ENCODE assay signal across 10 cellular contexts in genomic region chr17:18412001-18412538, GRCh38. TPM values are rescaled to one million over a fixed set of nuclear protein-coding genes. Genes with fewer than 3 reads are reported as not detected.
DNase-seq lines count a peak whose midpoint lies in the region; ATAC-seq and TF ChIP-seq lines count a peak whose summit lies in the region.
"Not testable (repeated sequence)": the region's sequence is repeated elsewhere in the genome, so short reads cannot be mapped to it uniquely, and the experiment has no call there.
"Had no signal": no experiment of that assay in that cellular context is flagged by ENCODE, and none has a peak within 500 bp of the region (broad histone marks: within the 10 kb centered on the region; RNA-seq: fewer than 3 reads in every experiment).

No MANE protein-coding gene starts in this region.

- H3K9ac ChIP-seq in BLaER1 treated with 17β-estradiol and CSF1 and Interleukin-3, amounts not matched to agents 10 nM and 100 nM: peak overlapping the region in 10 of 11 experiments; percentile 63 to 87 (median 84); a peak in 18 of 22 replicates
- H3K9ac ChIP-seq in HUES64 (ENCODE audit: low read depth, low read length) (peak overlapping the region; percentile 88; the same call in 1 of the 2 replicates), endodermal cell (ENCODE audit: extremely low read depth, low read length, poor library complexity, severe bottlenecking) (peak overlapping the region; percentile 53)

- H3K27me3 ChIP-seq in BLaER1 treated with 17β-estradiol and CSF1 and Interleukin-3, amounts not matched to agents 10 nM and 100 nM; HUES64 (ENCODE audit: insufficient read depth, low read length); endodermal cell (ENCODE audit: control insufficient read depth, insufficient read depth, low read length, poor library complexity, severe bottlenecking): not testable (repeated sequence)

- not testable (repeated sequence) for TF ChIP-seq CTCF in endodermal cell (conservative IDR thresholded peaks at IDR 0.05)

- not testable (repeated sequence) for H3K27ac Mint-ChIP-seq in activated CD4-positive, alpha-beta T cell treated with anti-CD3 and anti-CD28 coated beads for 36 hours; endodermal cell
- peak overlapping the region; percentile 56 for H3K27ac Mint-ChIP-seq in memory B cell

- POLR2A ChIA-PET in activated CD4-positive, alpha-beta T cell treated with anti-CD3 and anti-CD28 coated beads for 36 hours (lab: Charles Lee): not testable (repeated sequence)

- intact Hi-C loops in activated CD4-positive, alpha-beta T cell treated with anti-CD3 and anti-CD28 coated beads for 36 hours (cut with DNase I, micrococcal nuclease): loop anchor here in 1 of 2 experiments (5.0 kb wide), 1 partner anchor 45 kb away; no protein-coding TSS in a partner anchor

- H3K4me3 ChIP-seq in BLaER1 treated with 17β-estradiol and CSF1 and Interleukin-3, amounts not matched to agents 10 nM and 100 nM: peak overlapping the region; percentile 53 to 73 (median 66)
- H3K4me3 ChIP-seq in HUES64 (ENCODE audit: low read length) (peak overlapping the region; percentile 64; the same call in 1 of the 2 replicates), endodermal cell (ENCODE audit: low read length) (peak overlapping the region; percentile 87), skin epidermis (peak overlapping the region in 5 of 7 experiments; percentile 31 to 55 (median 48))

- peak; percentile 85 for ATAC-seq in GM19328 (IDR thresholded peaks at IDR 0.05; ENCODE audit: unreplicated experiment)
- ATAC-seq in HG02759 (IDR thresholded peaks at IDR 0.05; ENCODE audit: unreplicated experiment): peak; percentile 85
- peak; percentile 98 for ATAC-seq in activated CD4-positive, alpha-beta T cell treated with anti-CD3 and anti-CD28 coated beads for 36 hours
- ATAC-seq in memory B cell (ENCODE audit: low read depth): peak; percentile 92

- peaks cover 4 to 19% (median 15%) of the 10 kb centered on the region in 10 experiments; a peak in 17 of 20 replicates for H3K4me1 ChIP-seq in BLaER1 treated with 17β-estradiol and CSF1 and Interleukin-3, amounts not matched to agents 10 nM and 100 nM
- not testable (repeated sequence) for H3K4me1 ChIP-seq in HUES64 (ENCODE audit: insufficient read depth, low read length); endodermal cell (ENCODE audit: control insufficient read depth, insufficient read depth, low read length)

- H3K9me3 ChIP-seq in BLaER1 treated with 17β-estradiol and CSF1 and Interleukin-3, amounts not matched to agents 10 nM and 100 nM (replicated peaks in 1 of 11); HUES64 (ENCODE audit: insufficient read depth, low read depth, low read length); endodermal cell (ENCODE audit: control insufficient read depth, low read length): not testable (repeated sequence)

- not testable (repeated sequence) for H3K4me2 ChIP-seq in BLaER1 treated with 17β-estradiol and CSF1 and Interleukin-3, amounts not matched to agents 10 nM and 100 nM

- H3K27me3 Mint-ChIP-seq in activated CD4-positive, alpha-beta T cell treated with anti-CD3 and anti-CD28 coated beads for 36 hours; endodermal cell (ENCODE audit: insufficient read depth); memory B cell: not testable (repeated sequence)

- CTCF ChIA-PET in activated CD4-positive, alpha-beta T cell treated with anti-CD3 and anti-CD28 coated beads for 36 hours (lab: Charles Lee): not testable (repeated sequence)

- not testable (repeated sequence) for H3K36me3 ChIP-seq in BLaER1 treated with 17β-estradiol and CSF1 and Interleukin-3, amounts not matched to agents 10 nM and 100 nM; HUES64 (ENCODE audit: insufficient read depth, low read length); endodermal cell (ENCODE audit: control insufficient read depth, insufficient read depth, low read length)

- peaks cover 18% of the 10 kb centered on the region for H3K4me1 Mint-ChIP-seq in activated CD4-positive, alpha-beta T cell treated with anti-CD3 and anti-CD28 coated beads for 36 hours
- not testable (repeated sequence) for H3K4me1 Mint-ChIP-seq in endodermal cell
- peaks cover 15% of the 10 kb centered on the region for H3K4me1 Mint-ChIP-seq in memory B cell

- H3K4me3 Mint-ChIP-seq in activated CD4-positive, alpha-beta T cell treated with anti-CD3 and anti-CD28 coated beads for 36 hours; memory B cell: not testable (repeated sequence)
- H3K4me3 Mint-ChIP-seq in endodermal cell: peak overlapping the region; percentile 91

- H3K36me3 Mint-ChIP-seq in activated CD4-positive, alpha-beta T cell treated with anti-CD3 and anti-CD28 coated beads for 36 hours (ENCODE audit: low read depth); endodermal cell (ENCODE audit: low read depth); memory B cell: not testable (repeated sequence)

- no CpG with 5 or more reads among the region's 32 CpGs for WGBS in HUES64
- WGBS in endodermal cell (ENCODE audit: insufficient coverage in 1 of 2, insufficient read length in 1 of 2), 2 experiments: no CpG with 5 or more reads among the region's 32 CpGs

- DNase-seq in activated CD4-positive, alpha-beta T cell treated with anti-CD3 and anti-CD28 coated beads for 36 hours; endodermal cell; memory B cell (ENCODE audit: low spot score in 2 of 2): not testable (repeated sequence)

- H3K9me3 Mint-ChIP-seq in activated CD4-positive, alpha-beta T cell treated with anti-CD3 and anti-CD28 coated beads for 36 hours (ENCODE audit: low read depth); endodermal cell; memory B cell: not testable (repeated sequence)

- H4K20me1 ChIP-seq in BLaER1 treated with 17β-estradiol and CSF1 and Interleukin-3, amounts not matched to agents 10 nM and 100 nM: not testable (repeated sequence)

- peak overlapping the region in 10 of 11 experiments; percentile 44 to 87 (median 84); a peak in 15 of 22 replicates for H3K27ac ChIP-seq in BLaER1 treated with 17β-estradiol and CSF1 and Interleukin-3, amounts not matched to agents 10 nM and 100 nM
- H3K27ac ChIP-seq in HUES64 (ENCODE audit: low read depth, low read length); endodermal cell (ENCODE audit: low read depth, low read length): not testable (repeated sequence)
- peak overlapping the region in 10 of 21 experiments; percentile 67 to 84 (median 82) for H3K27ac ChIP-seq in skin epidermis

RNA-seq across cellular contexts. Expression of gene EVPLL, which starts 34.5 kb away (rescaled TPM):
- polyA plus RNA-seq in HUES64 (2013, experiment 1 of 2): not detected
- not detected for polyA plus RNA-seq in HUES64 (2013, experiment 2 of 2)
- total RNA-seq in activated CD4-positive, alpha-beta T cell treated with anti-CD3 and anti-CD28 coated beads for 36 hours: under 1 TPM in 1 of 2 experiments, not detected in 1; 0.37 TPM
- total RNA-seq in endodermal cell: not detected
- polyA plus RNA-seq in endodermal cell (2013, experiment 1 of 2): not detected
- polyA plus RNA-seq in endodermal cell (2013, experiment 2 of 2): not detected
- total RNA-seq: H7, pulmonary artery endothelial cell had no signal

RNA-seq across cellular contexts. Expression of gene SHMT1, which starts 48.7 kb away (rescaled TPM):
- 32.5 TPM for polyA plus RNA-seq in HUES64 (2013, experiment 1 of 2)
- polyA plus RNA-seq in HUES64 (2013, experiment 2 of 2): 36.1 TPM
- total RNA-seq in activated CD4-positive, alpha-beta T cell treated with anti-CD3 and anti-CD28 coated beads for 36 hours: 10 to 100 TPM; 58.7 to 61.0 TPM
- total RNA-seq in endodermal cell: 10 to 100 TPM; 38.5 to 40.9 TPM
- polyA plus RNA-seq in endodermal cell (2013, experiment 1 of 2): 25.2 TPM
- polyA plus RNA-seq in endodermal cell (2013, experiment 2 of 2): 23.4 TPM
